ENCODE assay signal across 18 cellular contexts in the genomic region with DNA sequence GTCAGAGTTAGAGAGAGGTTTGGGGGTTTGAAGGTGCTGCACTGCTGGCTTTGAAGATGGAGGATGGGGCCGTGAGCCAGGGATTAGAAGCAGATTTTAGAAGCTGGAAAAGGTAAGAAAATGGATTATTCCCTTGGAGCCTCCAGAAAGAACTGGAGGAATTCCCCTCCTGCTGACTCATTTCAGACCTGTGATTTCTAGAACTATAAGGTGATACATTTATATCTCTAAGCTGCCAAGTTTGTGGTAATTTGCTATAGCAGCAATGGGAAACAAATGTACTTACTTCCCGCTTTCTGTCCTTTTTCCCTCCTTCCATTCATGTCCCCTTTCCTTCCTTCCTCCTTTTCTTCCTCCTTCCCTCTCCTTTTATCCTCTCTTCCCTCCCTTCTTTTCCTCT.
DNase-seq lines count a peak whose midpoint lies in the region; ATAC-seq and TF ChIP-seq lines count a peak whose summit lies in the region.
"Had no signal": no experiment of that assay in that cellular context is flagged by ENCODE, and none has a peak within 500 bp of the region (broad histone marks: within the 10 kb centered on the region; RNA-seq: fewer than 3 reads in every experiment).

No MANE protein-coding gene starts in this region.

- DNase-seq in RWPE2 (ENCODE audit: low spot score) = no peak
- DNase-seq in MCF 10A (ENCODE audit: unreplicated experiment) = peak; percentile 75
- peak; percentile 40 for DNase-seq in epithelial cell of prostate (ENCODE audit: low read depth, low spot score)
- peak; percentile 34 for DNase-seq in kidney tubule cell (ENCODE audit: low spot score)
- no peak for DNase-seq in GM03348 (ENCODE audit: low spot score)
- no peak for DNase-seq in NCI-H1694 (lab: John Stamatoyannopoulos, UW)
- DNase-seq: CD8-positive, alpha-beta T cell; COR-L47; DMS153; DMS79 treated with DMSO at 0.1 percent for 48 hours; EL; GM23248 had no signal

- H3K9me3 Mint-ChIP-seq in MCF 10A (ENCODE audit: unreplicated experiment) = no peaks in the 10 kb centered on the region
- H3K9me3 Mint-ChIP-seq: CD8-positive, alpha-beta T cell had no signal

- H3K36me3 ChIP-seq in RWPE2 (ENCODE audit: low read depth) = no peaks in the 10 kb centered on the region

- no peaks in the 10 kb centered on the region for H3K9me3 ChIP-seq in RWPE2 (ENCODE audit: severe bottlenecking)
- H3K9me3 ChIP-seq: A549 had no signal

- no peak overlapping the region for H3K4me3 ChIP-seq in RWPE2 (ENCODE audit: severe bottlenecking)
- H3K4me3 ChIP-seq: A549, GM23248 had no signal

- no peaks in the 10 kb centered on the region for H3K36me3 Mint-ChIP-seq in MCF 10A (ENCODE audit: insufficient read depth, unreplicated experiment)
- H3K36me3 Mint-ChIP-seq: CD14-positive monocyte; CD8-positive, alpha-beta T cell had no signal

- ATAC-seq in RWPE2 (ENCODE audit: low read depth) = peak; percentile 69
- no peak for ATAC-seq in GM21717 (IDR thresholded peaks at IDR 0.05; ENCODE audit: unreplicated experiment)
- no peak for ATAC-seq in GM18511 (IDR thresholded peaks at IDR 0.05; ENCODE audit: unreplicated experiment)
- ATAC-seq: A549; CD8-positive, alpha-beta T cell; HCT116 had no signal

- POLR2A ChIA-PET in MCF 10A (lab: Yijun Ruan, JAX) = interaction anchor here (0.7 kb wide), 2 partner anchors 41 to 263 kb away, joined by 3 read pairs; no protein-coding TSS in a partner anchor

- H3K27ac Mint-ChIP-seq in MCF 10A (ENCODE audit: low read depth, unreplicated experiment) = peak overlapping the region; percentile 62
- H3K27ac Mint-ChIP-seq: CD14-positive monocyte; CD8-positive, alpha-beta T cell had no signal

- TF ChIP-seq CTCF in RWPE2 (IDR thresholded peaks at IDR 0.05; ENCODE audit: poor library complexity, severe bottlenecking) (no peak), MCF 10A (IDR thresholded peaks at IDR 0.05; ENCODE audit: unreplicated experiment) (no peak)

- H3K27me3 Mint-ChIP-seq in MCF 10A (ENCODE audit: insufficient read depth, unreplicated experiment) = no peaks in the 10 kb centered on the region

- CTCF ChIA-PET in MCF 10A (lab: Yijun Ruan, JAX) = interaction anchor here (1.3 to 4.3 kb wide), 2 partner anchors 13 to 41 kb away, joined by 5 to 36 read pairs; no protein-coding TSS in a partner anchor

- peak overlapping the region; percentile 21 for H3K27ac ChIP-seq in RWPE2 (ENCODE audit: poor library complexity, severe bottlenecking)
- peak overlapping the region; percentile 54 for H3K27ac ChIP-seq in epithelial cell of prostate
- H3K27ac ChIP-seq: A549, GM23248, HL-60 had no signal

- H3K4me1 ChIP-seq in RWPE2 (ENCODE audit: insufficient read depth, poor library complexity, severe bottlenecking) = peaks cover 22% of the 10 kb centered on the region
- H3K4me1 ChIP-seq: A549 had no signal

- no peak overlapping the region for H3K4me3 Mint-ChIP-seq in MCF 10A (ENCODE audit: unreplicated experiment)
- H3K4me3 Mint-ChIP-seq: CD8-positive, alpha-beta T cell had no signal

- H3K27me3 ChIP-seq in RWPE2 (ENCODE audit: insufficient read depth, poor library complexity, severe bottlenecking) = no peaks in the 10 kb centered on the region

- intact Hi-C loops in MCF 10A (cut with micrococcal nuclease) = loop anchor here (2.0 kb wide), 2 partner anchors 34 to 54 kb away; no protein-coding TSS in a partner anchor

- no TSS peak for BruUV-seq in MCF 10A (replicated peaks; lab: Mats Ljungman, UMichigan)

- H3K4me1 Mint-ChIP-seq in MCF 10A (ENCODE audit: insufficient read depth, unreplicated experiment) = peaks cover 41% of the 10 kb centered on the region

Comparison
In these comparisons a context has a peak if more than half of its experiments do, and no peak if none do; other contexts are left out.
1. DNase-seq: peak in MCF 10A (single experiment), epithelial cell of prostate (single experiment) and kidney tubule cell (single experiment); none in RWPE2 (single experiment), GM03348 (single experiment) and NCI-H1694 (single experiment).